8 cellular contexts compared by ENCODE assay signal in genomic region chr11:65884716-65885092, GRCh38. TPM values are rescaled to one million over a fixed set of nuclear protein-coding genes. Genes with fewer than 3 reads are reported as not detected.
DNase-seq lines count a peak whose midpoint lies in the region; ATAC-seq, FAIRE-seq and TF ChIP-seq lines count a peak whose summit lies in the region.

No MANE protein-coding gene starts in this region.

- FAIRE-seq in RCC 7860 (lab: Jason Lieb, UNC), result no peak

- no peak overlapping the region for H2AFZ ChIP-seq in neural progenitor cell (replicated peaks)

- ATAC-seq in thoracic aorta (ENCODE audit: insufficient number of reproducible peaks, low FRiP score, low read depth) (no peak), HG03135 (IDR thresholded peaks at IDR 0.05; ENCODE audit: unreplicated experiment) (no peak)

- H3K4me1 ChIP-seq in neural progenitor cell (peaks cover 13% of the 10 kb centered on the region), thoracic aorta (ENCODE audit: control insufficient read depth in 1 of 2, low read depth in 2 of 2) (peaks cover 11 to 30% of the 10 kb centered on the region in 2 donors)

- peak overlapping the region; percentile 60 for H3K27ac Mint-ChIP-seq in neural progenitor cell

- H3F3A ChIP-seq in neural progenitor cell (ENCODE audit: low read depth), result peaks cover 37% of the 10 kb centered on the region

- peaks cover 4% of the 10 kb centered on the region for H3K36me3 ChIP-seq in neural progenitor cell
- H3K36me3 ChIP-seq in thoracic aorta, result peaks cover 16% of the 10 kb centered on the region

- H3K79me2 ChIP-seq in neural progenitor cell (ENCODE audit: low read depth), result peaks cover 17% of the 10 kb centered on the region

- TF ChIP-seq CTCF in neural progenitor cell (IDR thresholded peaks at IDR 0.05), result peak; percentile 99
- TF ChIP-seq CTCF in thoracic aorta (IDR thresholded peaks at IDR 0.05), result peak; percentile 97

- DNase-seq in DMS114 treated with DMSO at 0.1 percent for 48 hours (lab: John Stamatoyannopoulos, UW; ENCODE audit: unreplicated experiment) (peak; percentile 67), KBM-7 (peak; percentile 80), RCC 7860 (ENCODE audit: low spot score) (peak; percentile 51), activated T-helper 1 cell treated with Interleukin-2 at 50 U/mL for 16 hours (ENCODE audit: low read depth) (peak; percentile 72), fibroblast of peridontal ligament (ENCODE audit: extremely low read depth) (peak; percentile 66), neural progenitor cell (ENCODE audit: low spot score) (peak; percentile 88), thoracic aorta (ENCODE audit: low spot score) (no peak)

- H3K4me3 ChIP-seq in neural progenitor cell (no peak overlapping the region), thoracic aorta (no peak overlapping the region)

- H3K4me1 Mint-ChIP-seq in neural progenitor cell, result peaks cover 35% of the 10 kb centered on the region

- H3K9me3 ChIP-seq in neural progenitor cell (ENCODE audit: low read depth) (no peaks in the 10 kb centered on the region), thoracic aorta (no peaks in the 10 kb centered on the region)

- peaks cover 14% of the 10 kb centered on the region for H4K20me1 ChIP-seq in neural progenitor cell (ENCODE audit: low read depth)

- in situ Hi-C loops in KBM-7 (cut with MboI; ENCODE audit: low pct_unique_long_range_greater_than_20kb, low sequenced_read_pairs), result no loop called here

- H3K27me3 Mint-ChIP-seq in neural progenitor cell (ENCODE audit: insufficient read depth, low read depth), result peaks cover 3% of the 10 kb centered on the region

- no peaks in the 10 kb centered on the region for H3K9me3 Mint-ChIP-seq in neural progenitor cell

- H3K27ac ChIP-seq in neural progenitor cell (no peak overlapping the region), thoracic aorta (no peak overlapping the region)

- H3K36me3 Mint-ChIP-seq in neural progenitor cell, result peaks cover 25% of the 10 kb centered on the region

- H3K4me3 Mint-ChIP-seq in neural progenitor cell, result no peak overlapping the region

- H3K9ac ChIP-seq in neural progenitor cell, result no peak overlapping the region

- no peak overlapping the region for H3K4me2 ChIP-seq in neural progenitor cell

- peaks cover 11% of the 10 kb centered on the region for H3K27me3 ChIP-seq in neural progenitor cell
- H3K27me3 ChIP-seq in thoracic aorta (replicated peaks; ENCODE audit: insufficient read depth), result no peaks in the 10 kb centered on the region

RNA-seq across cellular contexts. Expression of gene FIBP, which starts 3.6 kb away (rescaled TPM):
- total RNA-seq in neural progenitor cell (ENCODE audit: low replicate concordance) (92.1 and 113 TPM in 2 replicates), thoracic aorta (100 to 1,000 TPM in 1 of 2 donors, 10 to 100 TPM in 1; 50.4 to 111 TPM)

RNA-seq across cellular contexts. Expression of gene CTSW, which starts 5.1 kb away (rescaled TPM):
- total RNA-seq in neural progenitor cell (ENCODE audit: low replicate concordance), result not detected in 2 replicates
- total RNA-seq in thoracic aorta, result 10 to 100 TPM in 1 of 2 donors, 1 to 10 TPM in 1; 1.6 to 13.7 TPM

RNA-seq across cellular contexts. Expression of gene CCDC85B, which starts 5.8 kb away (rescaled TPM):
- total RNA-seq in neural progenitor cell (ENCODE audit: low replicate concordance) (3.9 and 23.1 TPM in 2 replicates), thoracic aorta (100 to 1,000 TPM in 1 of 2 donors, 10 to 100 TPM in 1; 75.8 to 100 TPM)

RNA-seq across cellular contexts. Expression of gene EFEMP2, which starts 12.1 kb away (rescaled TPM):
- total RNA-seq in neural progenitor cell (ENCODE audit: low replicate concordance), result 9.2 and 25.1 TPM in 2 replicates
- total RNA-seq in thoracic aorta, result 100 to 1,000 TPM; 134 to 219 TPM

RNA-seq across cellular contexts. Expression of gene FOSL1, which starts 15.5 kb away (rescaled TPM):
- total RNA-seq in neural progenitor cell (ENCODE audit: low replicate concordance) (not detected in 2 replicates), thoracic aorta (100 to 1,000 TPM in 1 of 2 donors, 10 to 100 TPM in 1; 25.6 to 143 TPM)
